Comparison of ENCODE assay signal across 8 cellular contexts in the genomic region with DNA sequence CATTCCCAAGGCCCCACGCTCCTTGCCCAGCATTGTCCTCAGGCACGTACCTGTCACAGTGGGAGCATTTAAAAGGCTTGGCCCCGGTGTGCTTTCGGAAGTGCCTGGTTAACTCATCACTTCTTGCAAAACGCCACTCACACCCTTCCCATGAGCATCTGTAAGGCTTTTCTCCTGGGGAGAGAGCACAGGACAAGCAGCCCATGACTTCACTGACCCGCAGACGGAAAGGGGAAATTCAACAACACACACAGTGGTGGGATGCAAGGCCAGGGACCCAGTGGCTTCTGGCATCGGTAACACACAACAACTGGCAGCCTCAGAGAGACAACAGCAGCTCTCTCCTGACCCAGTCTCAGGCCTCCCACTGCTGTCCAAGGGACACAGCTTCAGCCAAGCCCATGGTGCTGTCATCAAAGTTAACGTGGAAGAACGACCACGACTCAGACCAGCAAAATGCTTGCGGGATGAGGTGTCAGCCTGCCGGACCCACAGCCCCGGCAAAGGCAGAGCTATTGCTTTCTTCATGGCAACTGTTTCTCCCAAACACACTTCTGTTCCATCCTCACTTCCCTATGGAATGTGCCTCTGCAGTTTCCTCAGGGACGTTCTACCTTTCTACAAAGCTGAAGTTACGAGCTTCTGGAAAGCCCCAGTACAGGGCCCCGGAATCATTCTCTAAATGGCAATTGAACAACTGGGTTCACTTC. TPM values are rescaled to one million over a fixed set of nuclear protein-coding genes. Genes with fewer than 3 reads are reported as not detected.
A peak's percentile ranks its signal among the peaks of the same experiment; 100 is the strongest.
DNase-seq lines count a peak whose midpoint lies in the region; ATAC-seq and TF ChIP-seq lines count a peak whose summit lies in the region.

No MANE protein-coding gene starts in this region.

- peak overlapping the region; percentile 89 for H3K4me3 ChIP-seq in fibroblast of mammary gland (ENCODE audit: control insufficient read depth, low read depth, low read length)

- POLR2A ChIA-PET in activated CD4-positive, alpha-beta memory T cell treated with anti-CD3 and anti-CD28 coated beads, Interleukin-2, amount 10 ng/mL, durations not matched to agents 7 days and 5 days (lab: Charles Lee), result interaction anchor here (1.0 to 6.8 kb wide), 15 partner anchors 10 to 349 kb away, joined by 3 to 1053 read pairs (median 90); no protein-coding TSS in a partner anchor

- peaks cover 63% of the 10 kb centered on the region for H3K4me1 Mint-ChIP-seq in activated CD4-positive, alpha-beta memory T cell treated with anti-CD3 and anti-CD28 coated beads, Interleukin-2, amount 10 ng/mL, durations not matched to agents 7 days and 5 days

- DNase-seq in ELR (ENCODE audit: low read depth) (peak; percentile 88), fibroblast of mammary gland (ENCODE audit: low read depth) (peak; percentile 59), renal cortical epithelial cell (ENCODE audit: low read depth) (peak; percentile 59)
- DNase-seq in activated CD4-positive, alpha-beta memory T cell treated with anti-CD3 and anti-CD28 coated beads, Interleukin-2, amount 10 ng/mL, durations not matched to agents 7 days and 5 days, result no peak
- DNase-seq in stimulated activated CD4-positive, alpha-beta T cell treated with anti-CD3 and anti-CD28 coated beads, Interleukin-12 subunit alpha, Interleukin-12 subunit beta, amount 100 ng/mL, for 4 hours, result no peak
- DNase-seq in stimulated activated CD8-positive, alpha-beta memory T cell treated with anti-CD3 and anti-CD28 coated beads, Interleukin-4, amount 100 ng/mL, for 48 hours, result no peak
- no peak for DNase-seq in activated CD4-positive, alpha-beta T cell treated with anti-CD3 and anti-CD28 coated beads, Interleukin-2, amount 50 U/mL, for 48 hours

- no peak for ATAC-seq in GM21447 (IDR thresholded peaks at IDR 0.05; ENCODE audit: unreplicated experiment)

- TF ChIP-seq CTCF in fibroblast of mammary gland (conservative IDR thresholded peaks at IDR 0.05; ENCODE audit: control insufficient read depth, insufficient read depth, low read depth, low read length), result no peak

- peak overlapping the region; percentile 97 for H3K4me3 Mint-ChIP-seq in activated CD4-positive, alpha-beta memory T cell treated with anti-CD3 and anti-CD28 coated beads, Interleukin-2, amount 10 ng/mL, durations not matched to agents 7 days and 5 days

- peak overlapping the region; percentile 98 for H3K27ac Mint-ChIP-seq in activated CD4-positive, alpha-beta memory T cell treated with anti-CD3 and anti-CD28 coated beads, Interleukin-2, amount 10 ng/mL, durations not matched to agents 7 days and 5 days

- H3K36me3 Mint-ChIP-seq in activated CD4-positive, alpha-beta memory T cell treated with anti-CD3 and anti-CD28 coated beads, Interleukin-2, amount 10 ng/mL, durations not matched to agents 7 days and 5 days (ENCODE audit: low read depth), result peaks cover 90% of the 10 kb centered on the region

- no peaks in the 10 kb centered on the region for H3K27me3 Mint-ChIP-seq in activated CD4-positive, alpha-beta memory T cell treated with anti-CD3 and anti-CD28 coated beads, Interleukin-2, amount 10 ng/mL, durations not matched to agents 7 days and 5 days

- no peaks in the 10 kb centered on the region for H3K9me3 Mint-ChIP-seq in activated CD4-positive, alpha-beta memory T cell treated with anti-CD3 and anti-CD28 coated beads, Interleukin-2, amount 10 ng/mL, durations not matched to agents 7 days and 5 days

- CTCF ChIA-PET in activated CD4-positive, alpha-beta memory T cell treated with anti-CD3 and anti-CD28 coated beads, Interleukin-2, amount 10 ng/mL, durations not matched to agents 7 days and 5 days (lab: Charles Lee), result interaction anchor here (1.4 kb wide), 1 partner anchor 877 kb away, joined by 3 read pairs; no protein-coding TSS in a partner anchor

RNA-seq across cellular contexts. Expression of gene KLF6, which starts 4.8 kb away (rescaled TPM):
- 100 to 1,000 TPM; 220 to 228 TPM for total RNA-seq in activated CD4-positive, alpha-beta memory T cell treated with anti-CD3 and anti-CD28 coated beads, Interleukin-2, amount 10 ng/mL, durations not matched to agents 7 days and 5 days
- total RNA-seq in renal cortical epithelial cell, result 112 and 126 TPM in 2 replicates

Comparison
In these comparisons a context has a peak if more than half of its experiments do, and no peak if none do; other contexts are left out.
1. DNase-seq: peak in ELR (single experiment), fibroblast of mammary gland (single experiment) and renal cortical epithelial cell (single experiment); none in activated CD4-positive, alpha-beta memory T cell treated with anti-CD3 and anti-CD28 coated beads, Interleukin-2, amount 10 ng/mL, durations not matched to agents 7 days and 5 days (single experiment), stimulated activated CD4-positive, alpha-beta T cell treated with anti-CD3 and anti-CD28 coated beads, Interleukin-12 subunit alpha, Interleukin-12 subunit beta, amount 100 ng/mL, for 4 hours (single experiment), stimulated activated CD8-positive, alpha-beta memory T cell treated with anti-CD3 and anti-CD28 coated beads, Interleukin-4, amount 100 ng/mL, for 48 hours (single experiment) and activated CD4-positive, alpha-beta T cell treated with anti-CD3 and anti-CD28 coated beads, Interleukin-2, amount 50 U/mL, for 48 hours (0 of 2).